Comparison of ENCODE assay signal across 25 cellular contexts in genomic region chr4:176393306-176394013, GRCh38.
A peak's percentile ranks its signal among the peaks of the same experiment; 100 is the strongest.
DNase-seq lines count a peak whose midpoint lies in the region; ATAC-seq and TF ChIP-seq lines count a peak whose summit lies in the region.
"Had no signal": no experiment of that assay in that cellular context is flagged by ENCODE, and none has a peak within 500 bp of the region (broad histone marks: within the 10 kb centered on the region; RNA-seq: fewer than 3 reads in every experiment).

No MANE protein-coding gene starts in this region.

- POLR2A ChIA-PET in HEK293T (lab: Yijun Ruan, JAX), result no interaction called here
- POLR2A ChIA-PET in activated CD8-positive, alpha-beta T cell treated with anti-CD3 and anti-CD28 coated beads, Interleukin-2, amount 10 ng/mL, durations not matched to agents 7 days and 5 days (lab: Charles Lee), result no interaction called here

- DNase-seq in AG08396 (ENCODE audit: low spot score), result peak; percentile 3
- DNase-seq in HEK293T (ENCODE audit: extremely low spot score), result peak; percentile 26
- peak; percentile 1 for DNase-seq in SW480 (ENCODE audit: low spot score)
- peak; percentile 48 for DNase-seq in iris pigment epithelial cell (ENCODE audit: low read depth)
- DNase-seq in MG63, result no peak
- DNase-seq in activated CD8-positive, alpha-beta T cell treated with anti-CD3 and anti-CD28 coated beads, Interleukin-2, amount 10 ng/mL, durations not matched to agents 7 days and 5 days, result no peak
- no peak for DNase-seq in GF-D8 (lab: John Stamatoyannopoulos, UW)
- DNase-seq: activated CD4-positive, alpha-beta T cell treated with anti-CD3 and anti-CD28 coated beads, Interleukin-2, amount 50 U/mL, for 1 hour; activated gamma-delta T cell treated with Interleukin-2 at 50 U/mL for 16 hours; adrenal gland; CD4-positive, alpha-beta T cell; gastrocnemius medialis; NCI-H1105; NCI-H2081 treated with DMSO at 0.1 percent for 48 hours; NCI-H526 treated with DMSO at 0.1 percent for 48 hours; SIG-M5; stimulated activated naive CD4-positive, alpha-beta T cell treated with Interleukin-2 at 50 U/mL for 16 hours; thyroid gland had no signal

- no peaks in the 10 kb centered on the region for H3K27me3 ChIP-seq in MG63
- H3K27me3 ChIP-seq: adrenal gland, breast epithelium, gastrocnemius medialis, thyroid gland had no signal

- H3K36me3 Mint-ChIP-seq in activated CD8-positive, alpha-beta T cell treated with anti-CD3 and anti-CD28 coated beads, Interleukin-2, amount 10 ng/mL, durations not matched to agents 7 days and 5 days (ENCODE audit: low read depth), result no peaks in the 10 kb centered on the region

- H3K27ac Mint-ChIP-seq in activated CD8-positive, alpha-beta T cell treated with anti-CD3 and anti-CD28 coated beads, Interleukin-2, amount 10 ng/mL, durations not matched to agents 7 days and 5 days, result no peak overlapping the region
- H3K27ac Mint-ChIP-seq: CD4-positive, alpha-beta T cell; nephron had no signal

- CTCF ChIA-PET in HEK293T (lab: Yijun Ruan, JAX), result no interaction called here
- CTCF ChIA-PET in activated CD8-positive, alpha-beta T cell treated with anti-CD3 and anti-CD28 coated beads, Interleukin-2, amount 10 ng/mL, durations not matched to agents 7 days and 5 days (lab: Charles Lee), result no interaction called here

- H3K27me3 Mint-ChIP-seq in activated CD8-positive, alpha-beta T cell treated with anti-CD3 and anti-CD28 coated beads, Interleukin-2, amount 10 ng/mL, durations not matched to agents 7 days and 5 days (ENCODE audit: low read depth), result peaks cover 2% of the 10 kb centered on the region
- H3K27me3 Mint-ChIP-seq: CD4-positive, alpha-beta T cell had no signal

- no peaks in the 10 kb centered on the region for H3K9me3 Mint-ChIP-seq in activated CD8-positive, alpha-beta T cell treated with anti-CD3 and anti-CD28 coated beads, Interleukin-2, amount 10 ng/mL, durations not matched to agents 7 days and 5 days (ENCODE audit: insufficient read depth)
- H3K9me3 Mint-ChIP-seq: CD4-positive, alpha-beta T cell; nephron had no signal

- no peaks in the 10 kb centered on the region; the same call in 1 of the 2 replicates for H3K36me3 ChIP-seq in MG63
- H3K36me3 ChIP-seq: adrenal gland, breast epithelium, gastrocnemius medialis, prostate gland, thyroid gland had no signal

- no peaks in the 10 kb centered on the region for H3K9me3 ChIP-seq in MG63
- H3K9me3 ChIP-seq: adrenal gland, breast epithelium, gastrocnemius medialis, prostate gland, thyroid gland had no signal

- H3K4me1 Mint-ChIP-seq in activated CD8-positive, alpha-beta T cell treated with anti-CD3 and anti-CD28 coated beads, Interleukin-2, amount 10 ng/mL, durations not matched to agents 7 days and 5 days (ENCODE audit: low read depth), result no peaks in the 10 kb centered on the region
- H3K4me1 Mint-ChIP-seq: nephron had no signal

- H3K4me3 ChIP-seq in MG63, result no peak overlapping the region
- H3K4me3 ChIP-seq: adrenal gland, breast epithelium, gastrocnemius medialis, GM12878, prostate gland, skin epidermis, thyroid gland had no signal

- no peak for ATAC-seq in activated CD8-positive, alpha-beta T cell treated with anti-CD3 and anti-CD28 coated beads, Interleukin-2, amount 10 ng/mL, durations not matched to agents 7 days and 5 days
- no peak for ATAC-seq in HG03025 (IDR thresholded peaks at IDR 0.05; ENCODE audit: low FRiP score, unreplicated experiment)
- ATAC-seq: gastrocnemius medialis, GM12878, left lobe of liver had no signal

- H3K4me3 Mint-ChIP-seq in activated CD8-positive, alpha-beta T cell treated with anti-CD3 and anti-CD28 coated beads, Interleukin-2, amount 10 ng/mL, durations not matched to agents 7 days and 5 days, result no peak overlapping the region
- H3K4me3 Mint-ChIP-seq: CD4-positive, alpha-beta T cell; nephron had no signal

TF ChIP-seq in HEK293T, 16 proteins besides CTCF, POLR2A, EP300 and RAD21:
- no peak for TF ChIP-seq LEF1 (IDR thresholded peaks at IDR 0.05; ENCODE audit: borderline replicate concordance)
- TF ChIP-seq SP1 (IDR thresholded peaks at IDR 0.05), result no peak
- no peak for TF ChIP-seq ARNT (IDR thresholded peaks at IDR 0.05)
- no peak for TF ChIP-seq SUZ12 (IDR thresholded peaks at IDR 0.05)
- no peak for TF ChIP-seq NFRKB (IDR thresholded peaks at IDR 0.05)
- no peak for TF ChIP-seq FOXM1 (IDR thresholded peaks at IDR 0.05; ENCODE audit: borderline replicate concordance)
- TF ChIP-seq FOXK2 (IDR thresholded peaks at IDR 0.05), result no peak
- no peak for TF ChIP-seq ELF4 (IDR thresholded peaks at IDR 0.05)
- no peak for TF ChIP-seq ZNF384 (IDR thresholded peaks at IDR 0.05)
- TF ChIP-seq L3MBTL2 (conservative IDR thresholded peaks at IDR 0.05), result no peak
- TF ChIP-seq, protein P1, sequence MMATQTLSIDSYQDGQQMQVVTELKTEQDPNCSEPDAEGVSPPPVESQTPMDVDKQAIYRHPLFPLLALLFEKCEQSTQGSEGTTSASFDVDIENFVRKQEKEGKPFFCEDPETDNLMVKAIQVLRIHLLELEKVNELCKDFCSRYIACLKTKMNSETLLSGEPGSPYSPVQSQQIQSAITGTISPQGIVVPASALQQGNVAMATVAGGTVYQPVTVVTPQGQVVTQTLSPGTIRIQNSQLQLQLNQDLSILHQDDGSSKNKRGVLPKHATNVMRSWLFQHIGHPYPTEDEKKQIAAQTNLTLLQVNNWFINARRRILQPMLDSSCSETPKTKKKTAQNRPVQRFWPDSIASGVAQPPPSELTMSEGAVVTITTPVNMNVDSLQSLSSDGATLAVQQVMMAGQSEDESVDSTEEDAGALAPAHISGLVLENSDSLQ (IDR thresholded peaks at IDR 0.05), result no peak
- no peak for TF ChIP-seq TARDBP (IDR thresholded peaks at IDR 0.05)
- TF ChIP-seq FOXA1 (IDR thresholded peaks at IDR 0.05), result no peak
- TF ChIP-seq CTBP1 (IDR thresholded peaks at IDR 0.05; ENCODE audit: borderline replicate concordance), result no peak
- TF ChIP-seq BHLHE40 (IDR thresholded peaks at IDR 0.05; ENCODE audit: borderline replicate concordance), result no peak
- no peak for TF ChIP-seq HDGF (IDR thresholded peaks at IDR 0.05; ENCODE audit: borderline replicate concordance)

Comparison
In these comparisons a context has a peak if more than half of its experiments do, and no peak if none do; other contexts are left out.
1. DNase-seq: peak in AG08396 (single experiment), HEK293T (single experiment), SW480 (single experiment) and iris pigment epithelial cell (single experiment); none in MG63 (single experiment), activated CD8-positive, alpha-beta T cell treated with anti-CD3 and anti-CD28 coated beads, Interleukin-2, amount 10 ng/mL, durations not matched to agents 7 days and 5 days (single experiment) and GF-D8 (single experiment).